ENCODE assay signal across 1 cellular context in the genomic region with DNA sequence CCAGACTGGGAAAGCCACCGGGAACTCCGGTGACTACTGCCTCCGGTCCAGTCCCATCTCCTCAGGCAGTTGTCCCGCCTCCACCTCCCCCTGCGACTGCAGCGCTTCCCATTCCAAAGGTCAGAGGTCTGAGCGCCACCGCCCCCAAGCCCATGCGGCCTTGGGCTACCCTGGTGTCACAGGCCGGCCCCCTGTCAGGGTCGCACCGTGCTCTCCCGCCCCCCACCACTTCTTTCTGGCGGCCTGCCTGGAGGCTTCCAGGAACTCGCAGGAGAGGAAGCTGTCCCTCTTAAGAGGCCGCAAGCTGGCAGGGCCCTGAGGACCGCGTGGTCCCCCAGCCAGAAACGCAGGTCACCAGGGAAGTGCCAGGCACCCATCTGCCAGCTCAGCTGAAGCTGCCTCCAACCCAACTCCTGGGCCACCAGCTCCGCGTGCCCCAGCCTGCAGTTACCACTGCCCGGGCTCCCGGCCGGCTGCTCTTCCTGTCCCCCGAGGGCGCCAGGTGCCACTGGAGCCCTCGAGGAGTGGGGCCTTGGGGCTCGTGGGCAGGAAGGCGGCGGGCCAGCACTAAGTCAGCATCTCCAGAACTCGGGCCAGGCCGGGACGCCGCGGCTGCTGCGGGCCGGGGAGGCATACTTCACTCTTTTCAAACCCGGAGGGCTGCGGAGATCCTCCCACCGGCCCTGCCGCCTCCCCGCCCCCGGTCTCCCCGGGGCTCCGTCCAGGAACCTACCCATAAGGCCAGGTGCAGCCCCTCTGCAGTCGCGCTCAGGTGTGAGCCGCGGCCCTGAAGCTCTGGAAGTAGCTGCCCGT.
A peak's percentile ranks its signal among the peaks of the same experiment; 100 is the strongest.
TF ChIP-seq lines count a peak whose summit lies in the region.

No MANE protein-coding gene starts in this region.

TF ChIP-seq in HepG2, 621 proteins besides CTCF, POLR2A, EP300 and RAD21 (continued from another document and continues in another):
- TF ChIP-seq ZNF30 (CRISPR knock-in tag; IDR thresholded peaks at IDR 0.05) (no peak), KLF6 (CRISPR knock-in tag; IDR thresholded peaks at IDR 0.05) (peak; percentile 83), STAT5B (CRISPR knock-in tag; IDR thresholded peaks at IDR 0.05) (peak; percentile 95), ZNF441 (CRISPR knock-in tag; IDR thresholded peaks at IDR 0.05; ENCODE audit: borderline replicate concordance) (peak; percentile 55), CREB3 (CRISPR knock-in tag; IDR thresholded peaks at IDR 0.05) (peak; percentile 56; the same call in 1 of the 2 replicates), ZNF432 (CRISPR knock-in tag; IDR thresholded peaks at IDR 0.05; ENCODE audit: borderline replicate concordance) (no peak), FLYWCH1 (CRISPR knock-in tag; IDR thresholded peaks at IDR 0.05) (no peak), ZNF10 (CRISPR knock-in tag; IDR thresholded peaks at IDR 0.05; ENCODE audit: borderline replicate concordance, low read depth) (0 out of 2 replicates have a peak, but pooled peaks have one; percentile 50), HOXA9 (CRISPR knock-in tag; IDR thresholded peaks at IDR 0.05; ENCODE audit: borderline replicate concordance) (no peak), ZNF292 (CRISPR knock-in tag; IDR thresholded peaks at IDR 0.05; ENCODE audit: borderline replicate concordance, low read depth) (peak; percentile 69; the same call in 1 of the 2 replicates), EHMT2 (IDR thresholded peaks at IDR 0.05; ENCODE audit: borderline replicate concordance, low read depth, low read length) (no peak), MYNN (CRISPR knock-in tag; IDR thresholded peaks at IDR 0.05; ENCODE audit: low read depth) (peak; percentile 67), SOX5 (CRISPR knock-in tag; IDR thresholded peaks at IDR 0.05; ENCODE audit: borderline replicate concordance) (peak; percentile 76), DNMT3B (CRISPR knock-in tag; conservative IDR thresholded peaks at IDR 0.05) (no peak; the same call in 1 of the 2 replicates), SYNCRIP (IDR thresholded peaks at IDR 0.05; ENCODE audit: insufficient read depth, low read depth, low read length) (no peak), ZNF207 (IDR thresholded peaks at IDR 0.05; ENCODE audit: borderline replicate concordance) (no peak), ZFAT (CRISPR knock-in tag; conservative IDR thresholded peaks at IDR 0.05) (peak; percentile 64; the same call in 1 of the 2 replicates), ZNF430 (CRISPR knock-in tag; IDR thresholded peaks at IDR 0.05) (no peak; the same call in 1 of the 2 replicates), SATB2 (CRISPR knock-in tag; IDR thresholded peaks at IDR 0.05) (0 out of 2 replicates have a peak, but pooled peaks have one; percentile 44), HNRNPL (IDR thresholded peaks at IDR 0.05; ENCODE audit: low read depth, low read length) (peak; percentile 92), TBL1XR1 (IDR thresholded peaks at IDR 0.05; ENCODE audit: borderline replicate concordance, low read length, partially characterized antibody) (no peak), ZMYM4 (CRISPR knock-in tag; IDR thresholded peaks at IDR 0.05) (peak; percentile 87), NFE2L2 (IDR thresholded peaks at IDR 0.05; ENCODE audit: low read length) (no peak), CCAR2 (optimal IDR thresholded peaks at IDR 0.05; ENCODE audit: low read depth, low read length) (no peak), RAD51 (IDR thresholded peaks at IDR 0.05; ENCODE audit: borderline replicate concordance) (no peak), MAFK (conservative IDR thresholded peaks at IDR 0.05 in 1 of 2, IDR thresholded peaks at IDR 0.05 in 1 of 2; ENCODE audit: low read length in 2 of 2) (no peak; a peak in 1 of 4 replicates), TIGD3 (CRISPR knock-in tag; IDR thresholded peaks at IDR 0.05; ENCODE audit: borderline replicate concordance) (peak; percentile 93; the same call in 1 of the 2 replicates), ZNF230 (CRISPR knock-in tag; IDR thresholded peaks at IDR 0.05) (peak; percentile 98), MYC (CRISPR knock-in tag; IDR thresholded peaks at IDR 0.05; ENCODE audit: borderline replicate concordance) (peak; percentile 98), ZNF570 (CRISPR knock-in tag; IDR thresholded peaks at IDR 0.05; ENCODE audit: borderline replicate concordance) (0 out of 2 replicates have a peak, but pooled peaks have one; percentile 90), DR1 (CRISPR knock-in tag; IDR thresholded peaks at IDR 0.05) (peak; percentile 94), LCORL (IDR thresholded peaks at IDR 0.05) (no peak), LCORL (CRISPR knock-in tag; IDR thresholded peaks at IDR 0.05) (peak; percentile 95), PAF1 (CRISPR knock-in tag; IDR thresholded peaks at IDR 0.05) (no peak), JARID2 (CRISPR knock-in tag; IDR thresholded peaks at IDR 0.05; ENCODE audit: insufficient replicate concordance) (no peak), FOXP1 (IDR thresholded peaks at IDR 0.05) (no peak), FOXP1 (CRISPR knock-in tag; IDR thresholded peaks at IDR 0.05) (peak; percentile 67), SP2 (CRISPR knock-in tag; IDR thresholded peaks at IDR 0.05) (no peak; the same call in 1 of the 2 replicates), ATAD3A (CRISPR knock-in tag; IDR thresholded peaks at IDR 0.05) (no peak), ZNF75D (CRISPR knock-in tag; IDR thresholded peaks at IDR 0.05; ENCODE audit: borderline replicate concordance) (peak; percentile 96; the same call in 1 of the 2 replicates), ZNF569 (CRISPR knock-in tag; IDR thresholded peaks at IDR 0.05; ENCODE audit: borderline replicate concordance) (no peak), ZNF512B (CRISPR knock-in tag; IDR thresholded peaks at IDR 0.05; ENCODE audit: borderline replicate concordance) (no peak), ZMYM2 (CRISPR knock-in tag; IDR thresholded peaks at IDR 0.05) (peak; percentile 74; the same call in 1 of the 2 replicates)
- TF ChIP-seq, protein P1, sequence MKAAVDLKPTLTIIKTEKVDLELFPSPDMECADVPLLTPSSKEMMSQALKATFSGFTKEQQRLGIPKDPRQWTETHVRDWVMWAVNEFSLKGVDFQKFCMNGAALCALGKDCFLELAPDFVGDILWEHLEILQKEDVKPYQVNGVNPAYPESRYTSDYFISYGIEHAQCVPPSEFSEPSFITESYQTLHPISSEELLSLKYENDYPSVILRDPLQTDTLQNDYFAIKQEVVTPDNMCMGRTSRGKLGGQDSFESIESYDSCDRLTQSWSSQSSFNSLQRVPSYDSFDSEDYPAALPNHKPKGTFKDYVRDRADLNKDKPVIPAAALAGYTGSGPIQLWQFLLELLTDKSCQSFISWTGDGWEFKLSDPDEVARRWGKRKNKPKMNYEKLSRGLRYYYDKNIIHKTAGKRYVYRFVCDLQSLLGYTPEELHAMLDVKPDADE (CRISPR knock-in tag; IDR thresholded peaks at IDR 0.05), result peak; percentile 89; the same call in 1 of the 2 replicates
- TF ChIP-seq, protein P2, sequence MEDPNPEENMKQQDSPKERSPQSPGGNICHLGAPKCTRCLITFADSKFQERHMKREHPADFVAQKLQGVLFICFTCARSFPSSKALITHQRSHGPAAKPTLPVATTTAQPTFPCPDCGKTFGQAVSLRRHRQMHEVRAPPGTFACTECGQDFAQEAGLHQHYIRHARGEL (CRISPR knock-in tag; IDR thresholded peaks at IDR 0.05), result peak; percentile 65
- TF ChIP-seq, protein P3, sequence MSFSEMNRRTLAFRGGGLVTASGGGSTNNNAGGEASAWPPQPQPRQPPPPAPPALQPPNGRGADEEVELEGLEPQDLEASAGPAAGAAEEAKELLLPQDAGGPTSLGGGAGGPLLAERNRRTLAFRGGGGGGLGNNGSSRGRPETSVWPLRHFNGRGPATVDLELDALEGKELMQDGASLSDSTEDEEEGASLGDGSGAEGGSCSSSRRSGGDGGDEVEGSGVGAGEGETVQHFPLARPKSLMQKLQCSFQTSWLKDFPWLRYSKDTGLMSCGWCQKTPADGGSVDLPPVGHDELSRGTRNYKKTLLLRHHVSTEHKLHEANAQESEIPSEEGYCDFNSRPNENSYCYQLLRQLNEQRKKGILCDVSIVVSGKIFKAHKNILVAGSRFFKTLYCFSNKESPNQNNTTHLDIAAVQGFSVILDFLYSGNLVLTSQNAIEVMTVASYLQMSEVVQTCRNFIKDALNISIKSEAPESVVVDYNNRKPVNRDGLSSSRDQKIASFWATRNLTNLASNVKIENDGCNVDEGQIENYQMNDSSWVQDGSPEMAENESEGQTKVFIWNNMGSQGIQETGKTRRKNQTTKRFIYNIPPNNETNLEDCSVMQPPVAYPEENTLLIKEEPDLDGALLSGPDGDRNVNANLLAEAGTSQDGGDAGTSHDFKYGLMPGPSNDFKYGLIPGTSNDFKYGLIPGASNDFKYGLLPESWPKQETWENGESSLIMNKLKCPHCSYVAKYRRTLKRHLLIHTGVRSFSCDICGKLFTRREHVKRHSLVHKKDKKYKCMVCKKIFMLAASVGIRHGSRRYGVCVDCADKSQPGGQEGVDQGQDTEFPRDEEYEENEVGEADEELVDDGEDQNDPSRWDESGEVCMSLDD (CRISPR knock-in tag; IDR thresholded peaks at IDR 0.05; ENCODE audit: borderline replicate concordance), result peak; percentile 90
- TF ChIP-seq, protein P4, sequence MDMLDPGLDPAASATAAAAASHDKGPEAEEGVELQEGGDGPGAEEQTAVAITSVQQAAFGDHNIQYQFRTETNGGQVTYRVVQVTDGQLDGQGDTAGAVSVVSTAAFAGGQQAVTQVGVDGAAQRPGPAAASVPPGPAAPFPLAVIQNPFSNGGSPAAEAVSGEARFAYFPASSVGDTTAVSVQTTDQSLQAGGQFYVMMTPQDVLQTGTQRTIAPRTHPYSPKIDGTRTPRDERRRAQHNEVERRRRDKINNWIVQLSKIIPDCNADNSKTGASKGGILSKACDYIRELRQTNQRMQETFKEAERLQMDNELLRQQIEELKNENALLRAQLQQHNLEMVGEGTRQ (IDR thresholded peaks at IDR 0.05; ENCODE audit: low read depth, low read length), result no peak
- TF ChIP-seq, protein P4 (CRISPR knock-in tag; IDR thresholded peaks at IDR 0.05; ENCODE audit: borderline replicate concordance), result peak; percentile 49
- TF ChIP-seq, protein P5, sequence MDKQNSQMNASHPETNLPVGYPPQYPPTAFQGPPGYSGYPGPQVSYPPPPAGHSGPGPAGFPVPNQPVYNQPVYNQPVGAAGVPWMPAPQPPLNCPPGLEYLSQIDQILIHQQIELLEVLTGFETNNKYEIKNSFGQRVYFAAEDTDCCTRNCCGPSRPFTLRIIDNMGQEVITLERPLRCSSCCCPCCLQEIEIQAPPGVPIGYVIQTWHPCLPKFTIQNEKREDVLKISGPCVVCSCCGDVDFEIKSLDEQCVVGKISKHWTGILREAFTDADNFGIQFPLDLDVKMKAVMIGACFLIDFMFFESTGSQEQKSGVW (CRISPR knock-in tag; IDR thresholded peaks at IDR 0.05; ENCODE audit: borderline replicate concordance), result no peak
